ENCODE assay signal across 21 cellular contexts in the genomic region with DNA sequence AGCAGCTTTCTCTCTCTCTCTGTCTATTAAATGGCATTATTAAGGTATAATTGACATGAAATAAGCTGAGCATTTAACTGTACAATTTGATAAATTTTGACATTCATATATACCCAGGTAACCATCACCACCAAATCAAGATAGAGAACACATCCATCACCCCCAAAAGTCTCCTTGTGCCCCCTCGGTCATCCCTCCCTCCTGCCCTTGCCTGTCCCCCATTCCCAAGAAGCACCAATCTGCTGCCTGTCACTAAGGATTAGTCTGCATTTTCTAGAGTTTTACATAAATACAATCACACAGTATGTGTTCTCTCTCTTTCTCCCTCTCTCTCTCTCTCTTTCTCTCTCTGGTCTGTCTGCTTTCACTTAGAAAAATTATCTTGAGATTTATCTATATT. TPM values are rescaled to one million over a fixed set of nuclear protein-coding genes. Genes with fewer than 3 reads are reported as not detected.
DNase-seq lines count a peak whose midpoint lies in the region; ATAC-seq and TF ChIP-seq lines count a peak whose summit lies in the region.
"Had no signal": no experiment of that assay in that cellular context is flagged by ENCODE, and none has a peak within 500 bp of the region (broad histone marks: within the 10 kb centered on the region; RNA-seq: fewer than 3 reads in every experiment).

No MANE protein-coding gene starts in this region.

- H3K4me3 ChIP-seq in HEK293 (ENCODE audit: low read depth, low read length) (no peak overlapping the region), mesendoderm (ENCODE audit: low read length) (no peak overlapping the region), gastrocnemius medialis (no peak overlapping the region)
- H3K4me3 ChIP-seq: BLaER1, GM12878 had no signal

- no peak overlapping the region for H3K23ac ChIP-seq in H9 (ENCODE audit: insufficient read length, low read depth, low read length)
- H3K23ac ChIP-seq in mesendoderm (ENCODE audit: low read length): no peak overlapping the region

- DNase-seq in H9 (no peak), mesendoderm (no peak), NCI-H1092 treated with DMSO at 0.1 percent for 48 hours (lab: John Stamatoyannopoulos, UW) (no peak), gastrocnemius medialis (no peak)
- DNase-seq in activated CD8-positive, alpha-beta memory T cell treated with anti-CD3 and anti-CD28 coated beads, Interleukin-2, amount 50 U/mL, for 48 hours: no peak
- DNase-seq: 8988T; ACHN; BE2C; C1 segment of cervical spinal cord; Calu3; CD4-positive, alpha-beta memory T cell; CD4-positive, CD25-positive, alpha-beta regulatory T cell; CD8-positive, alpha-beta memory T cell; COR-L47; DMS79 treated with DMSO at 0.1 percent for 48 hours had no signal

- H3T11ph ChIP-seq in H9 (ENCODE audit: low read length): no peak overlapping the region

- H3K27me3 ChIP-seq in H9 (ENCODE audit: insufficient read depth, low read length) (no peaks in the 10 kb centered on the region), mesendoderm (ENCODE audit: insufficient read depth, low read length, poor library complexity) (no peaks in the 10 kb centered on the region), gastrocnemius medialis (no peaks in the 10 kb centered on the region)
- H3K27me3 ChIP-seq: BE2C, BLaER1 had no signal

- in situ Hi-C loops in gastrocnemius medialis (cut with MboI; ENCODE audit: low sequenced_read_pairs in 4 of 4): no loop called here

- ATAC-seq in stimulated activated memory B cell treated with anti-CD40 and anti-IgM and Interleukin-4, amounts not matched to agents 10 μg/mL and 1 μg/mL and 100 μg/mL, for 72 hours: no peak
- no peak for ATAC-seq in gastrocnemius medialis
- no peak for ATAC-seq in HG02610 (IDR thresholded peaks at IDR 0.05; ENCODE audit: unreplicated experiment)
- ATAC-seq: GM12878 had no signal

- no peak overlapping the region for H3K14ac ChIP-seq in H9 (ENCODE audit: insufficient read depth, low read length)

- no peaks in the 10 kb centered on the region for H4K20me1 ChIP-seq in H9 (ENCODE audit: control insufficient read depth, insufficient read depth, insufficient read length)
- H4K20me1 ChIP-seq: BLaER1 had no signal

- H3K4me3 Mint-ChIP-seq in H9: peak overlapping the region in 1 of 2 experiments; percentile 41; a peak in 3 of 5 replicates
- H3K4me3 Mint-ChIP-seq in stimulated activated memory B cell treated with anti-CD40 and anti-IgM and Interleukin-4, amounts not matched to agents 10 μg/mL and 1 μg/mL and 100 μg/mL, for 72 hours: no peak overlapping the region
- H3K4me3 Mint-ChIP-seq: CD14-positive monocyte; CD4-positive, alpha-beta memory T cell; CD4-positive, CD25-positive, alpha-beta regulatory T cell had no signal

- peaks cover 0 to 5% (median 0%) of the 10 kb centered on the region in 3 experiments; a peak in 1 of 7 replicates for H3K36me3 Mint-ChIP-seq in H9 (ENCODE audit: insufficient read depth in 1 of 3, low read depth in 3 of 3)
- peaks cover 7% of the 10 kb centered on the region for H3K36me3 Mint-ChIP-seq in stimulated activated memory B cell treated with anti-CD40 and anti-IgM and Interleukin-4, amounts not matched to agents 10 μg/mL and 1 μg/mL and 100 μg/mL, for 72 hours
- H3K36me3 Mint-ChIP-seq: CD14-positive monocyte had no signal

- H3K27ac Mint-ChIP-seq in H9: peak overlapping the region in 2 of 3 experiments; percentile 6 to 81; a peak in 3 of 7 replicates
- peak overlapping the region; percentile 15 for H3K27ac Mint-ChIP-seq in stimulated activated memory B cell treated with anti-CD40 and anti-IgM and Interleukin-4, amounts not matched to agents 10 μg/mL and 1 μg/mL and 100 μg/mL, for 72 hours
- H3K27ac Mint-ChIP-seq: CD14-positive monocyte; CD8-positive, alpha-beta memory T cell had no signal

- no peak overlapping the region for H2AFZ ChIP-seq in H9 (ENCODE audit: low read length)

- H4K8ac ChIP-seq in H9 (replicated peaks; ENCODE audit: insufficient read length, low read depth, low read length): no peak overlapping the region
- no peak overlapping the region for H4K8ac ChIP-seq in mesendoderm (ENCODE audit: low read depth, low read length)

- no CpG with 5 or more reads among the region's 1 CpG for WGBS in H9 (ENCODE audit: extremely low coverage, insufficient read length, low lambda C conversion rate)
- WGBS in mesendoderm (ENCODE audit: extremely low coverage, insufficient coverage, low lambda C conversion rate): no CpG with 5 or more reads among the region's 1 CpG

- no peak overlapping the region for H3K4me2 ChIP-seq in H9 (ENCODE audit: insufficient read depth, insufficient read length, low read length)
- no peak overlapping the region for H3K4me2 ChIP-seq in mesendoderm (ENCODE audit: low read length)
- H3K4me2 ChIP-seq: BLaER1 had no signal

- intact Hi-C loops in gastrocnemius medialis (cut with DNase I; ENCODE audit: low total_unique reads): no loop called here

- no peaks in the 10 kb centered on the region for H3K79me2 ChIP-seq in H9 (ENCODE audit: insufficient read depth, low read length)
- H3K79me2 ChIP-seq in mesendoderm (ENCODE audit: control insufficient read depth, insufficient read depth, low read length): no peaks in the 10 kb centered on the region

- H3K23me2 ChIP-seq in H9 (ENCODE audit: insufficient read length, low read depth, low read length, poor library complexity, severe bottlenecking): no peaks in the 10 kb centered on the region

- TF ChIP-seq POLR2A in gastrocnemius medialis (IDR thresholded peaks at IDR 0.05): no peak

- H3K18ac ChIP-seq in H9 (ENCODE audit: insufficient read length, low read depth, low read length): no peak overlapping the region
- no peak overlapping the region for H3K18ac ChIP-seq in mesendoderm (ENCODE audit: low read length)

- H3K9me3 Mint-ChIP-seq in H9: peaks cover 5 to 6% of the 10 kb centered on the region in 2 experiments; a peak in 3 of 5 replicates
- H3K9me3 Mint-ChIP-seq in stimulated activated memory B cell treated with anti-CD40 and anti-IgM and Interleukin-4, amounts not matched to agents 10 μg/mL and 1 μg/mL and 100 μg/mL, for 72 hours: peaks cover 14% of the 10 kb centered on the region

- H4K91ac ChIP-seq in H9 (ENCODE audit: insufficient read length, low read depth, low read length): no peak overlapping the region

- H3K36me3 ChIP-seq in HEK293 (ENCODE audit: control insufficient read depth in 2 of 2, insufficient read depth in 1 of 2, low read length in 2 of 2) (no peaks in the 10 kb centered on the region), mesendoderm (ENCODE audit: control insufficient read depth, insufficient read depth, low read length) (no peaks in the 10 kb centered on the region), gastrocnemius medialis (no peaks in the 10 kb centered on the region)
- H3K36me3 ChIP-seq: BE2C, BLaER1 had no signal

- H2BK15ac ChIP-seq in H9 (ENCODE audit: low read depth, low read length) (no peak overlapping the region), mesendoderm (replicated peaks; ENCODE audit: low read depth) (no peak overlapping the region)

- TF ChIP-seq CTCF in H9 (conservative IDR thresholded peaks at IDR 0.05): no peak
- TF ChIP-seq CTCF in HEK293 (tag by site-specific recombination; IDR thresholded peaks at IDR 0.05): no peak
- no peak for TF ChIP-seq CTCF in gastrocnemius medialis (IDR thresholded peaks at IDR 0.05 in 4 of 5, conservative IDR thresholded peaks at IDR 0.05 in 1 of 5)

- H3K27me3 Mint-ChIP-seq in H9 (ENCODE audit: low read depth): no peaks in the 10 kb centered on the region
- H3K27me3 Mint-ChIP-seq in stimulated activated memory B cell treated with anti-CD40 and anti-IgM and Interleukin-4, amounts not matched to agents 10 μg/mL and 1 μg/mL and 100 μg/mL, for 72 hours: no peaks in the 10 kb centered on the region
- H3K27me3 Mint-ChIP-seq: CD4-positive, CD25-positive, alpha-beta regulatory T cell had no signal

- H3K27ac ChIP-seq in H9 (ENCODE audit: insufficient read length, low read depth, low read length) (no peak overlapping the region), HEK293 (ENCODE audit: extremely low read depth, low read depth, low read length) (no peak overlapping the region), mesendoderm (ENCODE audit: low read depth, low read length) (no peak overlapping the region), gastrocnemius medialis (no peak overlapping the region)
- H3K27ac ChIP-seq: BLaER1 had no signal

- no peak overlapping the region for H3K56ac ChIP-seq in H9 (ENCODE audit: insufficient read length, low read depth, low read length)
- no peak overlapping the region for H3K56ac ChIP-seq in mesendoderm (ENCODE audit: low read length)

- H2BK120ac ChIP-seq in H9 (ENCODE audit: low read depth, low read length, poor library complexity, severe bottlenecking) (no peak overlapping the region), mesendoderm (ENCODE audit: low read depth, low read length) (no peak overlapping the region)

- H3K4me1 Mint-ChIP-seq in H9: peaks cover 62 to 66% of the 10 kb centered on the region in 2 experiments
- H3K4me1 Mint-ChIP-seq in stimulated activated memory B cell treated with anti-CD40 and anti-IgM and Interleukin-4, amounts not matched to agents 10 μg/mL and 1 μg/mL and 100 μg/mL, for 72 hours: peaks cover 28% of the 10 kb centered on the region
- H3K4me1 Mint-ChIP-seq: CD8-positive, alpha-beta memory T cell had no signal

- no peak overlapping the region for H2BK20ac ChIP-seq in H9 (ENCODE audit: low read depth, low read length, poor library complexity, severe bottlenecking)

- no peak overlapping the region for H3K4ac ChIP-seq in H9 (ENCODE audit: low read depth, low read length)
- peak overlapping the region; percentile 77 for H3K4ac ChIP-seq in mesendoderm (ENCODE audit: low read depth, low read length)

- H2BK5ac ChIP-seq in H9 (ENCODE audit: insufficient read length, low read length) (no peak overlapping the region), mesendoderm (ENCODE audit: low read length) (no peak overlapping the region)

- H2AK5ac ChIP-seq in H9 (ENCODE audit: insufficient read length, low read length): no peak overlapping the region
- H2AK5ac ChIP-seq in mesendoderm (ENCODE audit: low read length): no peak overlapping the region

- H3K79me1 ChIP-seq in H9 (ENCODE audit: insufficient read depth, low read depth, low read length, poor library complexity, severe bottlenecking) (no peaks in the 10 kb centered on the region), mesendoderm (ENCODE audit: low read length) (no peaks in the 10 kb centered on the region)

- H3K4me1 ChIP-seq in H9 (ENCODE audit: insufficient read depth, low read length) (peaks cover 6% of the 10 kb centered on the region), HEK293 (ENCODE audit: control insufficient read depth, insufficient read depth, low read length) (no peaks in the 10 kb centered on the region), mesendoderm (ENCODE audit: control insufficient read depth, low read depth, low read length) (peaks cover 26% of the 10 kb centered on the region), gastrocnemius medialis (no peaks in the 10 kb centered on the region)
- H3K4me1 ChIP-seq: BE2C had no signal

- no peaks in the 10 kb centered on the region for H3K9me3 ChIP-seq in H9 (ENCODE audit: control insufficient read depth, low read depth, low read length)
- no peaks in the 10 kb centered on the region for H3K9me3 ChIP-seq in HEK293 (ENCODE audit: control insufficient read depth, insufficient read depth, low read depth, low read length)
- no peaks in the 10 kb centered on the region for H3K9me3 ChIP-seq in gastrocnemius medialis
- H3K9me3 ChIP-seq: BE2C had no signal

- H4K5ac ChIP-seq in H9 (ENCODE audit: insufficient read length, low read depth, low read length): no peak overlapping the region
- H4K5ac ChIP-seq in mesendoderm (ENCODE audit: low read length): no peak overlapping the region

- POLR2A ChIA-PET in HEK293 (lab: Yijun Ruan, JAX): no interaction called here

- H2BK12ac ChIP-seq in H9 (ENCODE audit: insufficient read length, low read depth, low read length): no peak overlapping the region

- H3K9ac ChIP-seq in H9 (ENCODE audit: extremely low read depth, insufficient read length, low read length) (no peak overlapping the region), mesendoderm (ENCODE audit: low read length) (no peak overlapping the region)
- H3K9ac ChIP-seq: BLaER1 had no signal

- CTCF ChIA-PET in HEK293 (lab: Yijun Ruan, JAX): interaction anchor here (1.0 kb wide), 1 partner anchor 296 kb away, joined by 3 read pairs; no protein-coding TSS in a partner anchor

RNA-seq across cellular contexts. Expression of a gene that starts 25.0 kb away (rescaled TPM):
- 0.77 and 1.7 TPM in 2 replicates for total RNA-seq in H9 (2021)
- polyA plus RNA-seq in mesendoderm (2013, experiment 1 of 2): 12.8 TPM
- polyA plus RNA-seq in mesendoderm (2013, experiment 2 of 2): 11.9 TPM
- total RNA-seq in gastrocnemius medialis: 1 to 10 TPM in 2 of 4 donors, under 1 TPM in 2; 0.15 to 2.0 (median 0.70) TPM
